11 cellular contexts compared by ENCODE assay signal in genomic region chr17:31274252-31274651, GRCh38. TPM values are rescaled to one million over a fixed set of nuclear protein-coding genes. Genes with fewer than 3 reads are reported as not detected.
DNase-seq lines count a peak whose midpoint lies in the region; ATAC-seq, FAIRE-seq and TF ChIP-seq lines count a peak whose summit lies in the region.
"Had no signal": no experiment of that assay in that cellular context is flagged by ENCODE, and none has a peak within 500 bp of the region (broad histone marks: within the 10 kb centered on the region; RNA-seq: fewer than 3 reads in every experiment).

No MANE protein-coding gene starts in this region.

- H2AK9ac ChIP-seq in IMR-90 (replicated peaks; ENCODE audit: low read depth, low read length, poor library complexity), result no peak overlapping the region

- dilution Hi-C loops in IMR-90 (cut with HindIII; ENCODE audit: low sequenced_read_pairs, unreplicated experiment), result no loop called here
- dilution Hi-C loops in keratinocyte (cut with MboI; ENCODE audit: extremely low pct_ligation_motif_present, low sequenced_read_pairs), result no loop called here

- H3K36me3 ChIP-seq in IMR-90 (ENCODE audit: control insufficient read depth, insufficient read depth, low read length) (peaks cover 12% of the 10 kb centered on the region), adipocyte (ENCODE audit: control insufficient read depth, insufficient read depth, low read length, severe bottlenecking) (peaks cover 15% of the 10 kb centered on the region), keratinocyte (ENCODE audit: control insufficient read depth in 2 of 2, extremely low read depth in 1 of 2, insufficient read depth in 2 of 2, low read length in 2 of 2) (peaks cover 6 to 13% of the 10 kb centered on the region in 2 experiments), tibial artery (peaks cover 9 to 32% (median 17%) of the 10 kb centered on the region in 3 donors)

- in situ Hi-C loops in IMR-90 (cut with MboI; ENCODE audit: low sequenced_read_pairs), result no loop called here

- CTCF ChIA-PET in IMR-90 (lab: Yijun Ruan, JAX), result no interaction called here

- no peak overlapping the region for H4K91ac ChIP-seq in IMR-90 (ENCODE audit: insufficient read depth, low read depth, low read length)

- H2BK120ac ChIP-seq in IMR-90 (ENCODE audit: low read depth, low read length), result peak overlapping the region; percentile 75

- no peak for TF ChIP-seq POLR2A in IMR-90 (IDR thresholded peaks at IDR 0.05; ENCODE audit: low read depth, low read length)

- H3K79me2 ChIP-seq in keratinocyte (ENCODE audit: control insufficient read depth, insufficient read depth, low read length), result no peaks in the 10 kb centered on the region

- H2BK20ac ChIP-seq in IMR-90 (ENCODE audit: low read depth, low read length), result peak overlapping the region; percentile 50; the same call in 1 of the 2 replicates

- no peaks in the 10 kb centered on the region for H3K27me3 ChIP-seq in IMR-90 (ENCODE audit: control insufficient read depth, insufficient read depth, low read length)
- H3K27me3 ChIP-seq in adipocyte (replicated peaks; ENCODE audit: control insufficient read depth, insufficient read depth, low read length), result no peaks in the 10 kb centered on the region
- no peaks in the 10 kb centered on the region for H3K27me3 ChIP-seq in keratinocyte (ENCODE audit: control insufficient read depth, extremely low read depth, insufficient read depth, low read length)
- no peaks in the 10 kb centered on the region for H3K27me3 ChIP-seq in tibial artery
- H3K27me3 ChIP-seq: adrenal gland had no signal

- H3K4me1 ChIP-seq in IMR-90 (ENCODE audit: control insufficient read depth, insufficient read depth, low read length), result peaks cover 2% of the 10 kb centered on the region
- H3K4me1 ChIP-seq in adipocyte (ENCODE audit: control insufficient read depth, insufficient read depth, low read length), result peaks cover 56% of the 10 kb centered on the region
- peaks cover 29% of the 10 kb centered on the region for H3K4me1 ChIP-seq in keratinocyte (ENCODE audit: control insufficient read depth, extremely low read depth, insufficient read depth, low read length)
- H3K4me1 ChIP-seq in tibial artery, result peaks cover 0 to 13% (median 10%) of the 10 kb centered on the region in 4 donors

- H2BK5ac ChIP-seq in IMR-90 (ENCODE audit: low read depth, low read length, poor library complexity, severe bottlenecking), result peak overlapping the region; percentile 92

- H3K9ac ChIP-seq in IMR-90 (ENCODE audit: low read depth, low read length) (no peak overlapping the region), adipocyte (ENCODE audit: low read length) (peak overlapping the region; percentile 75), keratinocyte (ENCODE audit: control insufficient read depth, extremely low read depth, insufficient read depth, low read length) (no peak overlapping the region)

- no CpG with 5 or more reads among the region's 2 CpGs for WGBS in IMR-90 (ENCODE audit: extremely low coverage in 2 of 2, insufficient read length in 1 of 2), 2 experiments

- peak; percentile 84 for FAIRE-seq in keratinocyte (lab: Jason Lieb, UNC)

- H3K9me3 ChIP-seq in IMR-90 (ENCODE audit: control insufficient read depth, insufficient read depth, low read length), result no peaks in the 10 kb centered on the region
- H3K9me3 ChIP-seq in adipocyte (ENCODE audit: control insufficient read depth, low read length), result no peaks in the 10 kb centered on the region
- H3K9me3 ChIP-seq in keratinocyte (ENCODE audit: control insufficient read depth, low read depth, low read length), result no peaks in the 10 kb centered on the region
- no peaks in the 10 kb centered on the region for H3K9me3 ChIP-seq in tibial artery
- H3K9me3 ChIP-seq: adrenal gland had no signal

- H3K4me2 ChIP-seq in IMR-90 (ENCODE audit: low read depth, low read length), result no peak overlapping the region; the same call in 1 of the 2 replicates
- peak overlapping the region; percentile 73 for H3K4me2 ChIP-seq in keratinocyte (ENCODE audit: control insufficient read depth, extremely low read depth, insufficient read depth, low read depth, low read length)

- TF ChIP-seq RAD21 in IMR-90 (IDR thresholded peaks at IDR 0.05; ENCODE audit: low read length), result no peak

- H3K23ac ChIP-seq in IMR-90 (ENCODE audit: low read depth, low read length), result peak overlapping the region; percentile 14; the same call in 1 of the 2 replicates

- peak overlapping the region in 1 of 2 experiments; percentile 65; a peak in 1 of 4 replicates for H4K8ac ChIP-seq in IMR-90 (ENCODE audit: low read depth in 2 of 2, low read length in 2 of 2)

- H3K27ac ChIP-seq in IMR-90 (ENCODE audit: insufficient read depth, low read length), result peak overlapping the region; percentile 63; the same call in 1 of the 2 replicates
- H3K27ac ChIP-seq in keratinocyte (ENCODE audit: control insufficient read depth, insufficient read depth, low read length), result peak overlapping the region; percentile 60
- no peak overlapping the region for H3K27ac ChIP-seq in tibial artery
- H3K27ac ChIP-seq: adrenal gland had no signal

- H2AFZ ChIP-seq in IMR-90 (replicated peaks; ENCODE audit: low read length, poor library complexity), result no peak overlapping the region
- H2AFZ ChIP-seq in keratinocyte (ENCODE audit: control insufficient read depth, low read length), result no peak overlapping the region

- H3K14ac ChIP-seq in IMR-90 (replicated peaks; ENCODE audit: low read depth, low read length), result peak overlapping the region; percentile 74

- no peak overlapping the region for H2BK15ac ChIP-seq in IMR-90 (ENCODE audit: low read depth, low read length)

- H4K5ac ChIP-seq in IMR-90 (ENCODE audit: low read depth, low read length), result peak overlapping the region; percentile 45; the same call in 1 of the 2 replicates

- peak overlapping the region; percentile 53; the same call in 1 of the 2 replicates for H3K4ac ChIP-seq in IMR-90 (ENCODE audit: low read depth, low read length)

- intact Hi-C loops in IMR-90 (cut with micrococcal nuclease) (no loop called here), posterior vena cava (cut with DNase I) (no loop called here), tibial artery (cut with DNase I; ENCODE audit: low total_unique reads) (no loop called here)

- H3K79me1 ChIP-seq in IMR-90 (ENCODE audit: low read depth in 1 of 2, low read length in 2 of 2), result peaks cover 9 to 29% of the 10 kb centered on the region in 2 experiments

- H4K20me1 ChIP-seq in IMR-90 (ENCODE audit: insufficient read depth, low read length) (no peaks in the 10 kb centered on the region), keratinocyte (ENCODE audit: control insufficient read depth, extremely low read depth, insufficient read depth, low read length) (no peaks in the 10 kb centered on the region)

- H2AK5ac ChIP-seq in IMR-90 (ENCODE audit: low read depth, low read length), result no peak overlapping the region

- H3K9me1 ChIP-seq in IMR-90 (ENCODE audit: insufficient read depth, low read length) (peaks cover 15% of the 10 kb centered on the region; the same call in 1 of the 2 replicates), keratinocyte (ENCODE audit: control insufficient read depth, extremely low read depth, insufficient read depth, low read length) (no peaks in the 10 kb centered on the region)

- H3K4me3 ChIP-seq in IMR-90 (ENCODE audit: insufficient read depth, low read depth, low read length), result no peak overlapping the region
- peak overlapping the region; percentile 10 for H3K4me3 ChIP-seq in adipocyte (ENCODE audit: low read length)
- H3K4me3 ChIP-seq in keratinocyte (ENCODE audit: control insufficient read depth in 2 of 3, extremely low read depth in 1 of 3, insufficient read depth in 2 of 3, low read depth in 1 of 3, low read length in 3 of 3), result no peak overlapping the region
- no peak overlapping the region for H3K4me3 ChIP-seq in tibial artery
- H3K4me3 ChIP-seq: adrenal gland had no signal

- ATAC-seq in IMR-90 (ENCODE audit: low read depth) (peak; percentile 16; the same call in 1 of the 2 replicates), GM19463 (IDR thresholded peaks at IDR 0.05; ENCODE audit: unreplicated experiment) (no peak)

- TF ChIP-seq CTCF in AG09319 (IDR thresholded peaks at IDR 0.05; ENCODE audit: low read depth, low read length) (no peak), IMR-90 (conservative IDR thresholded peaks at IDR 0.05; ENCODE audit: low read depth, low read length) (no peak), keratinocyte (optimal IDR thresholded peaks at IDR 0.05 in 1 of 3, IDR thresholded peaks at IDR 0.05 in 1 of 3, conservative IDR thresholded peaks at IDR 0.05 in 1 of 3; ENCODE audit: extremely low read depth in 1 of 3, insufficient read depth in 2 of 3, low read length in 3 of 3) (no peak), tibial artery (IDR thresholded peaks at IDR 0.05) (no peak)

- POLR2A ChIA-PET in IMR-90 (lab: Charles Lee; ENCODE audit: unreplicated experiment), result no interaction called here

- no peak overlapping the region for H3K56ac ChIP-seq in IMR-90 (ENCODE audit: extremely low read depth, insufficient read depth, low read length)

- DNase-seq in AG09319 (ENCODE audit: extremely low read depth, low read depth) (peak; percentile 29), IMR-90 (peak; percentile 63), adipocyte (ENCODE audit: low read depth) (peak; percentile 82), keratinocyte (ENCODE audit: low read depth, low spot score) (peak; percentile 48), posterior vena cava (ENCODE audit: low spot score) (no peak), tibial artery (no peak)
- DNase-seq in stimulated activated CD4-positive, alpha-beta T cell treated with anti-CD3 and anti-CD28 coated beads, Interleukin-12 subunit alpha, Interleukin-12 subunit beta, amount 100 ng/mL, for 4 hours, result no peak
- DNase-seq: adrenal gland, DND-41, NCI-H446 treated with DMSO at 0.1 percent for 48 hours had no signal

- H3K18ac ChIP-seq in IMR-90 (ENCODE audit: low read depth, low read length), result peak overlapping the region; percentile 79; the same call in 1 of the 2 replicates

- BruUV-seq in IMR-90 (replicated peaks; lab: Mats Ljungman, UMichigan), result no TSS peak

RNA-seq across cellular contexts. Expression of gene OMG, which starts 22.8 kb away (rescaled TPM):
- total RNA-seq in IMR-90 (2012; rRNA removed), result 0.18 TPM in 1 of 2 replicates, not detected in the other
- not detected in 2 replicates for polyA plus RNA-seq in IMR-90 (2012; rRNA removed)
- 0.13 TPM in 1 of 2 replicates, not detected in the other for polyA plus RNA-seq in IMR-90 (2012; cell fraction: cytosol; rRNA removed)
- not detected in 2 replicates for polyA plus RNA-seq in IMR-90 (2012; cell fraction: nucleus; rRNA removed; ENCODE audit: low replicate concordance)
- not detected in 3 replicates for polyA plus RNA-seq in keratinocyte
- not detected for polyA plus RNA-seq in keratinocyte (2011; ENCODE audit: low read depth)
- not detected in 2 replicates for polyA plus RNA-seq in keratinocyte (2011; cell fraction: cytosol; rRNA removed)
- not detected in 2 replicates for polyA plus RNA-seq in keratinocyte (2011; cell fraction: nucleus; rRNA removed)
- polyA plus RNA-seq in keratinocyte (2012; ENCODE audit: low replicate concordance), result 1.0 TPM in 1 of 2 replicates, not detected in the other
- polyA minus RNA-seq in keratinocyte, result not detected in 3 replicates
- polyA minus RNA-seq in keratinocyte (2011; cell fraction: cytosol; rRNA and poly(A)+ RNA removed), result not detected
- not detected in 2 replicates for polyA minus RNA-seq in keratinocyte (2011; cell fraction: nucleus; rRNA and poly(A)+ RNA removed)
- 1 to 10 TPM; 2.1 to 2.9 TPM for total RNA-seq in posterior vena cava

RNA-seq across cellular contexts. Expression of gene EVI2B, which starts 39.6 kb away (rescaled TPM):
- total RNA-seq in IMR-90 (2012; rRNA removed) (under 0.01 TPM in 2 replicates), posterior vena cava (10 to 100 TPM in 1 of 2 donors, 1 to 10 TPM in 1; 6.9 to 11.2 TPM)
- polyA plus RNA-seq in IMR-90 (2012; rRNA removed) (0.17 and 0.24 TPM in 2 replicates), keratinocyte (0.32 to 1.1 TPM (median 0.80 TPM) in 3 replicates)
- polyA plus RNA-seq in IMR-90 (2012; cell fraction: cytosol; rRNA removed), result 0.02 and 0.05 TPM in 2 replicates
- 0.09 TPM in 1 of 2 replicates, not detected in the other for polyA plus RNA-seq in IMR-90 (2012; cell fraction: nucleus; rRNA removed; ENCODE audit: low replicate concordance)
- polyA plus RNA-seq in keratinocyte (2011; ENCODE audit: low read depth), result not detected
- polyA plus RNA-seq in keratinocyte (2011; cell fraction: cytosol; rRNA removed), result 0.30 and 0.40 TPM in 2 replicates
- polyA plus RNA-seq in keratinocyte (2011; cell fraction: nucleus; rRNA removed), result 0.51 and 0.55 TPM in 2 replicates
- 0.48 and 0.56 TPM in 2 replicates for polyA plus RNA-seq in keratinocyte (2012; ENCODE audit: low replicate concordance)
- 0.48 to 1.0 TPM in 2 of 3 replicates, not detected in the other for polyA minus RNA-seq in keratinocyte
- polyA minus RNA-seq in keratinocyte (2011; cell fraction: cytosol; rRNA and poly(A)+ RNA removed), result not detected
- 0.42 TPM in 1 of 2 replicates, not detected in the other for polyA minus RNA-seq in keratinocyte (2011; cell fraction: nucleus; rRNA and poly(A)+ RNA removed)

RNA-seq across cellular contexts. Expression of gene EVI2A, which starts 47.2 kb away (rescaled TPM):
- total RNA-seq in IMR-90 (2012; rRNA removed) (0.90 and 1.7 TPM in 2 replicates), posterior vena cava (10 to 100 TPM in 1 of 2 donors, 1 to 10 TPM in 1; 5.5 to 11.2 TPM)
- polyA plus RNA-seq in IMR-90 (2012; rRNA removed) (0.40 and 0.50 TPM in 2 replicates), keratinocyte (0.05 to 0.12 TPM (median 0.12 TPM) in 3 replicates)
- 0.02 TPM in 1 of 2 replicates, not detected in the other for polyA plus RNA-seq in IMR-90 (2012; cell fraction: cytosol; rRNA removed)
- 0.09 TPM in 1 of 2 replicates, not detected in the other for polyA plus RNA-seq in IMR-90 (2012; cell fraction: nucleus; rRNA removed; ENCODE audit: low replicate concordance)
- polyA plus RNA-seq in keratinocyte (2011; ENCODE audit: low read depth), result not detected
- not detected in 2 replicates for polyA plus RNA-seq in keratinocyte (2011; cell fraction: cytosol; rRNA removed)
- not detected in 2 replicates for polyA plus RNA-seq in keratinocyte (2011; cell fraction: nucleus; rRNA removed)
- polyA plus RNA-seq in keratinocyte (2012; ENCODE audit: low replicate concordance), result 0.06 and 0.13 TPM in 2 replicates
- polyA minus RNA-seq in keratinocyte, result not detected in 3 replicates
- polyA minus RNA-seq in keratinocyte (2011; cell fraction: cytosol; rRNA and poly(A)+ RNA removed), result not detected
- polyA minus RNA-seq in keratinocyte (2011; cell fraction: nucleus; rRNA and poly(A)+ RNA removed), result not detected in 2 replicates

Comparison
In these comparisons a context has a peak if more than half of its experiments do, and no peak if none do; other contexts are left out.
1. DNase-seq: peak in AG09319 (single experiment), IMR-90 (single experiment), adipocyte (single experiment) and keratinocyte (single experiment); none in stimulated activated CD4-positive, alpha-beta T cell treated with anti-CD3 and anti-CD28 coated beads, Interleukin-12 subunit alpha, Interleukin-12 subunit beta, amount 100 ng/mL, for 4 hours (single experiment), posterior vena cava (single experiment) and tibial artery (0 of 2).
2. H3K27ac ChIP-seq: peak in IMR-90 (single experiment) and keratinocyte (single experiment); none in tibial artery (0 of 2).